In genomic region chr13:95300625-95301134, GRCh38 we compare ENCODE assay signal across 8 cellular contexts. TPM values are rescaled to one million over a fixed set of nuclear protein-coding genes. Genes with fewer than 3 reads are reported as not detected.
A peak's percentile ranks its signal among the peaks of the same experiment; 100 is the strongest.
DNase-seq lines count a peak whose midpoint lies in the region; ATAC-seq lines count a peak whose summit lies in the region.

No MANE protein-coding gene starts in this region.

- H3K4me3 Mint-ChIP-seq in activated CD4-positive, alpha-beta T cell treated with anti-CD3 and anti-CD28 coated beads, Interleukin-2, amount 10 ng/mL, durations not matched to agents 7 days and 5 days = peak overlapping the region; percentile 76

- peak; percentile 43 for ATAC-seq in HG02642 (IDR thresholded peaks at IDR 0.05; ENCODE audit: poor library complexity, unreplicated experiment)

- H3K36me3 Mint-ChIP-seq in activated CD4-positive, alpha-beta T cell treated with anti-CD3 and anti-CD28 coated beads, Interleukin-2, amount 10 ng/mL, durations not matched to agents 7 days and 5 days (ENCODE audit: low read depth) = no peaks in the 10 kb centered on the region

- H3K27me3 Mint-ChIP-seq in activated CD4-positive, alpha-beta T cell treated with anti-CD3 and anti-CD28 coated beads, Interleukin-2, amount 10 ng/mL, durations not matched to agents 7 days and 5 days = peaks cover 12% of the 10 kb centered on the region

- peak overlapping the region; percentile 57 for H3K27ac Mint-ChIP-seq in activated CD4-positive, alpha-beta T cell treated with anti-CD3 and anti-CD28 coated beads, Interleukin-2, amount 10 ng/mL, durations not matched to agents 7 days and 5 days

- H3K4me1 Mint-ChIP-seq in activated CD4-positive, alpha-beta T cell treated with anti-CD3 and anti-CD28 coated beads, Interleukin-2, amount 10 ng/mL, durations not matched to agents 7 days and 5 days = peaks cover 30% of the 10 kb centered on the region

- DNase-seq in NCI-H510A treated with DMSO at 0.1 percent for 48 hours (lab: John Stamatoyannopoulos, UW) (peak; percentile 47), NCI-H510A (lab: John Stamatoyannopoulos, UW) (no peak), NCI-H1092 (lab: John Stamatoyannopoulos, UW) (peak; percentile 76), medulla oblongata (ENCODE audit: extremely low spot score) (peak; percentile 64)
- DNase-seq in activated CD4-positive, alpha-beta T cell treated with anti-CD3 and anti-CD28 coated beads, Interleukin-2, amount 10 ng/mL, durations not matched to agents 7 days and 5 days = peak; percentile 49
- DNase-seq in effector CD4-positive, alpha-beta T cell = peak; percentile 10
- DNase-seq in stimulated activated CD8-positive, alpha-beta memory T cell treated with anti-CD3 and anti-CD28 coated beads, Interleukin-2, amount 100 ng/mL, for 1 hour (ENCODE audit: low read depth in 2 of 2) = peak; percentile 6 to 16

- H3K9me3 Mint-ChIP-seq in activated CD4-positive, alpha-beta T cell treated with anti-CD3 and anti-CD28 coated beads, Interleukin-2, amount 10 ng/mL, durations not matched to agents 7 days and 5 days = no peaks in the 10 kb centered on the region

- POLR2A ChIA-PET in activated CD4-positive, alpha-beta T cell treated with anti-CD3 and anti-CD28 coated beads, Interleukin-2, amount 10 ng/mL, durations not matched to agents 7 days and 5 days (lab: Charles Lee) = no interaction called here

- CTCF ChIA-PET in activated CD4-positive, alpha-beta T cell treated with anti-CD3 and anti-CD28 coated beads, Interleukin-2, amount 10 ng/mL, durations not matched to agents 7 days and 5 days (lab: Charles Lee) = interaction anchor here (0.7 to 2.4 kb wide), 3 partner anchors 12 to 111 kb away, joined by 3 to 6 read pairs (median 4); no protein-coding TSS in a partner anchor

RNA-seq across cellular contexts. Expression of gene ABCC4, which starts 0.6 kb away (rescaled TPM):
- 1 to 10 TPM; 4.8 to 7.0 TPM for total RNA-seq in activated CD4-positive, alpha-beta T cell treated with anti-CD3 and anti-CD28 coated beads, Interleukin-2, amount 10 ng/mL, durations not matched to agents 7 days and 5 days
